Comparison of ENCODE assay signal across 14 cellular contexts in genomic region chr7:31892099-31892787, GRCh38.
A peak's percentile ranks its signal among the peaks of the same experiment; 100 is the strongest.
DNase-seq lines count a peak whose midpoint lies in the region; ATAC-seq, FAIRE-seq and TF ChIP-seq lines count a peak whose summit lies in the region.
"Had no signal": no experiment of that assay in that cellular context is flagged by ENCODE, and none has a peak within 500 bp of the region (broad histone marks: within the 10 kb centered on the region; RNA-seq: fewer than 3 reads in every experiment).

No MANE protein-coding gene starts in this region.

- H3K4me1 Mint-ChIP-seq in chondrocyte (ENCODE audit: low read depth), result peaks cover 50% of the 10 kb centered on the region
- H3K4me1 Mint-ChIP-seq: activated naive CD8-positive, alpha-beta T cell treated with anti-CD3 and anti-CD28 coated beads, Interleukin-2, amount 10 ng/mL, durations not matched to agents 7 days and 5 days; T-cell had no signal

- no peak for FAIRE-seq in frontal cortex (lab: Jason Lieb, UNC)

- TF ChIP-seq POLR2A in GM18505 (IDR thresholded peaks at IDR 0.05; ENCODE audit: borderline replicate concordance, extremely low read depth, insufficient read depth, insufficient read length), result no peak

- peaks cover 2% of the 10 kb centered on the region for H3K9me3 Mint-ChIP-seq in chondrocyte (ENCODE audit: low read depth)

- H3K27me3 Mint-ChIP-seq in chondrocyte (ENCODE audit: low read depth), result no peaks in the 10 kb centered on the region
- H3K27me3 Mint-ChIP-seq: activated naive CD8-positive, alpha-beta T cell treated with anti-CD3 and anti-CD28 coated beads, Interleukin-2, amount 10 ng/mL, durations not matched to agents 7 days and 5 days; T-cell had no signal

- TF ChIP-seq CTCF in chondrocyte (IDR thresholded peaks at IDR 0.05), result no peak

- DNase-seq in chondrocyte (ENCODE audit: low spot score) (no peak), DMS153 treated with DMSO at 0.1 percent for 48 hours (lab: John Stamatoyannopoulos, UW; ENCODE audit: unreplicated experiment) (no peak), cerebellum (ENCODE audit: low spot score) (no peak), frontal cortex (ENCODE audit: low spot score in 2 of 2) (no peak)
- DNase-seq: activated naive CD8-positive, alpha-beta T cell treated with anti-CD3 and anti-CD28 coated beads, Interleukin-2, amount 10 ng/mL, durations not matched to agents 7 days and 5 days; gastrocnemius medialis; GF-D8; NCI-H1092 treated with DMSO at 0.1 percent for 48 hours; T-cell had no signal

- H3K27ac Mint-ChIP-seq in chondrocyte (ENCODE audit: unreplicated experiment), result no peak overlapping the region
- H3K27ac Mint-ChIP-seq: activated naive CD8-positive, alpha-beta T cell treated with anti-CD3 and anti-CD28 coated beads, Interleukin-2, amount 10 ng/mL, durations not matched to agents 7 days and 5 days; dendritic cell treated with granulocyte-macrophage colony-stimulating factor and Interleukin-4, amounts not matched to agents 40 ng/mL and 50 ng/mL, for 4 days; T-cell had no signal

- peaks cover 2% of the 10 kb centered on the region for H3K36me3 Mint-ChIP-seq in chondrocyte (ENCODE audit: low read depth)
- H3K36me3 Mint-ChIP-seq: activated naive CD8-positive, alpha-beta T cell treated with anti-CD3 and anti-CD28 coated beads, Interleukin-2, amount 10 ng/mL, durations not matched to agents 7 days and 5 days; T-cell had no signal

- no peak overlapping the region for H3K4me3 Mint-ChIP-seq in chondrocyte (ENCODE audit: unreplicated experiment)
- H3K4me3 Mint-ChIP-seq: activated naive CD8-positive, alpha-beta T cell treated with anti-CD3 and anti-CD28 coated beads, Interleukin-2, amount 10 ng/mL, durations not matched to agents 7 days and 5 days; dendritic cell treated with granulocyte-macrophage colony-stimulating factor and Interleukin-4, amounts not matched to agents 40 ng/mL and 50 ng/mL, for 4 days; T-cell had no signal

- ATAC-seq in GM18505 (IDR thresholded peaks at IDR 0.05; ENCODE audit: unreplicated experiment), result peak; percentile 76
- ATAC-seq in GM19452 (IDR thresholded peaks at IDR 0.05; ENCODE audit: unreplicated experiment), result peak; percentile 85
- ATAC-seq in HG02840 (IDR thresholded peaks at IDR 0.05; ENCODE audit: low FRiP score, unreplicated experiment), result peak; percentile 85
- peak; percentile 85 for ATAC-seq in HG03457 (IDR thresholded peaks at IDR 0.05; ENCODE audit: unreplicated experiment)
- ATAC-seq: gastrocnemius medialis, T-cell had no signal
